10 cellular contexts compared by ENCODE assay signal in genomic region chr2:33457588-33458247, GRCh38. TPM values are rescaled to one million over a fixed set of nuclear protein-coding genes. Genes with fewer than 3 reads are reported as not detected.
DNase-seq lines count a peak whose midpoint lies in the region; ATAC-seq, FAIRE-seq and TF ChIP-seq lines count a peak whose summit lies in the region.
"Had no signal": no experiment of that assay in that cellular context is flagged by ENCODE, and none has a peak within 500 bp of the region (broad histone marks: within the 10 kb centered on the region; RNA-seq: fewer than 3 reads in every experiment).

No MANE protein-coding gene starts in this region.

- ATAC-seq in GM18861 (IDR thresholded peaks at IDR 0.05; ENCODE audit: unreplicated experiment) (peak; percentile 97), HG02840 (IDR thresholded peaks at IDR 0.05; ENCODE audit: low FRiP score, unreplicated experiment) (peak; percentile 77), HepG2 (peak; percentile 53; the same call in 1 of the 3 replicates)
- no peak for ATAC-seq in stimulated activated effector memory CD8-positive, alpha-beta T cell treated with anti-CD3 and anti-CD28 coated beads, Interleukin-12 subunit alpha, Interleukin-12 subunit beta, amount 100 ng/mL, for 72 hours

- no peak for TF ChIP-seq RAD21 in HepG2 (CRISPR knock-in tag; IDR thresholded peaks at IDR 0.05)

- H3K9me3 ChIP-seq in HepG2 (ENCODE audit: low read length) = peaks cover 1% of the 10 kb centered on the region; the same call in 1 of the 2 replicates

- in situ Hi-C loops in HepG2 (cut with HindIII; ENCODE audit: extremely low pct_ligation_motif_present, low pct_unique_long_range_greater_than_20kb) = no loop called here

- no peaks in the 10 kb centered on the region for H3K4me1 ChIP-seq in HepG2 (ENCODE audit: insufficient read depth, low read length)

- BruUV-seq in HepG2 (replicated peaks; lab: Mats Ljungman, UMichigan) = no TSS peak

- H3K27ac Mint-ChIP-seq in stimulated activated effector memory CD8-positive, alpha-beta T cell treated with anti-CD3 and anti-CD28 coated beads, Interleukin-12 subunit alpha, Interleukin-12 subunit beta, amount 100 ng/mL, for 72 hours = no peak overlapping the region
- H3K27ac Mint-ChIP-seq: nephron had no signal

- no peaks in the 10 kb centered on the region for H3K79me2 ChIP-seq in HepG2 (ENCODE audit: insufficient read depth, low read length)

- H3K4me3 Mint-ChIP-seq in stimulated activated effector memory CD8-positive, alpha-beta T cell treated with anti-CD3 and anti-CD28 coated beads, Interleukin-12 subunit alpha, Interleukin-12 subunit beta, amount 100 ng/mL, for 72 hours = no peak overlapping the region
- H3K4me3 Mint-ChIP-seq: nephron had no signal

- H3K9me3 Mint-ChIP-seq in stimulated activated effector memory CD8-positive, alpha-beta T cell treated with anti-CD3 and anti-CD28 coated beads, Interleukin-12 subunit alpha, Interleukin-12 subunit beta, amount 100 ng/mL, for 72 hours = no peaks in the 10 kb centered on the region

- TF ChIP-seq EP300 in HepG2 (IDR thresholded peaks at IDR 0.05; ENCODE audit: low read depth in 2 of 2, low read length in 2 of 2) = no peak
- TF ChIP-seq EP300 in HepG2 (CRISPR knock-in tag; IDR thresholded peaks at IDR 0.05; ENCODE audit: borderline replicate concordance) = no peak

- no peaks in the 10 kb centered on the region for H3K27me3 ChIP-seq in HepG2 (ENCODE audit: control insufficient read depth in 1 of 2, insufficient read depth in 2 of 2, low read length in 2 of 2)

- H3K27ac ChIP-seq in HepG2 (ENCODE audit: extremely low read length, insufficient read depth, low read length) = no peak overlapping the region

- H3K4me1 Mint-ChIP-seq in stimulated activated effector memory CD8-positive, alpha-beta T cell treated with anti-CD3 and anti-CD28 coated beads, Interleukin-12 subunit alpha, Interleukin-12 subunit beta, amount 100 ng/mL, for 72 hours = no peaks in the 10 kb centered on the region
- H3K4me1 Mint-ChIP-seq: nephron had no signal

- H3K36me3 ChIP-seq in HepG2 (replicated peaks in 1 of 2; ENCODE audit: control insufficient read depth in 1 of 2, insufficient read depth in 2 of 2, low read length in 2 of 2) = no peaks in the 10 kb centered on the region

- intact Hi-C loops in HepG2 (cut with micrococcal nuclease; ENCODE audit: unreplicated experiment) = no loop called here

- no peak overlapping the region for H3K4me2 ChIP-seq in HepG2 (ENCODE audit: low read depth, low read length)

- POLR2A ChIA-PET in HepG2 (lab: Yijun Ruan, JAX) = no interaction called here

- DNase-seq in NCI-H2227 (lab: John Stamatoyannopoulos, UW; ENCODE audit: unreplicated experiment) (peak; percentile 14), HepG2 (ENCODE audit: low spot score) (no peak), NCI-H748 treated with DMSO at 0.1 percent for 48 hours (lab: John Stamatoyannopoulos, UW) (no peak), D721Med (ENCODE audit: insufficient read length, low spot score) (no peak), AG08395 (ENCODE audit: low spot score) (no peak)
- DNase-seq in stimulated activated effector memory CD8-positive, alpha-beta T cell treated with anti-CD3 and anti-CD28 coated beads, Interleukin-12 subunit alpha, Interleukin-12 subunit beta, amount 100 ng/mL, for 72 hours (ENCODE audit: low spot score in 2 of 2) = no peak
- DNase-seq: caudate nucleus had no signal

- TF ChIP-seq POLR2A in HepG2 (IDR thresholded peaks at IDR 0.05; ENCODE audit: insufficient read depth in 1 of 2, low read depth in 2 of 2, low read length in 2 of 2) = no peak

- 23% methylated on average over 8 of the region's 8 CpGs for WGBS in HepG2 (ENCODE audit: low lambda C conversion rate)

- no peak overlapping the region for H3K4me3 ChIP-seq in HepG2 (replicated peaks in 1 of 3; ENCODE audit: insufficient read depth in 1 of 3, low read depth in 2 of 3, low read length in 3 of 3)

- TF ChIP-seq CTCF in HepG2 (CRISPR knock-in tag; IDR thresholded peaks at IDR 0.05) (no peak), D721Med (IDR thresholded peaks at IDR 0.05; ENCODE audit: insufficient read depth, missing control alignments) (no peak)

- no peaks in the 10 kb centered on the region for H4K20me1 ChIP-seq in HepG2 (ENCODE audit: insufficient read depth, low read length)

- FAIRE-seq in HepG2 (lab: Jason Lieb, UNC) = no peak
- FAIRE-seq in D721Med (lab: Jason Lieb, UNC) = no peak

- no peak overlapping the region for H3K9ac ChIP-seq in HepG2 (ENCODE audit: insufficient read depth, low read depth, low read length)

- no peaks in the 10 kb centered on the region for H3K36me3 Mint-ChIP-seq in stimulated activated effector memory CD8-positive, alpha-beta T cell treated with anti-CD3 and anti-CD28 coated beads, Interleukin-12 subunit alpha, Interleukin-12 subunit beta, amount 100 ng/mL, for 72 hours

- no peak overlapping the region for H2AFZ ChIP-seq in HepG2 (ENCODE audit: low read length)

- CTCF ChIA-PET in HepG2 (lab: Yijun Ruan, JAX; ENCODE audit: low intra/inter-chr PET ratio, low total read pairs) = no interaction called here

TF ChIP-seq in HepG2, 621 proteins besides CTCF, POLR2A, EP300 and RAD21 (continues in another document):
- no peak for TF ChIP-seq ZNF446 (CRISPR knock-in tag; IDR thresholded peaks at IDR 0.05)
- peak; percentile 86; the same call in 1 of the 2 replicates for TF ChIP-seq MEIS2 (CRISPR knock-in tag; IDR thresholded peaks at IDR 0.05)
- peak; percentile 4; the same call in 1 of the 2 replicates for TF ChIP-seq HNF4A (CRISPR knock-in tag; IDR thresholded peaks at IDR 0.05)
- peak; percentile 97 for TF ChIP-seq MEF2D (CRISPR knock-in tag; IDR thresholded peaks at IDR 0.05)
- TF ChIP-seq PRMT3 (CRISPR knock-in tag; IDR thresholded peaks at IDR 0.05; ENCODE audit: borderline replicate concordance, low read depth) = no peak
- TF ChIP-seq, protein P1, sequence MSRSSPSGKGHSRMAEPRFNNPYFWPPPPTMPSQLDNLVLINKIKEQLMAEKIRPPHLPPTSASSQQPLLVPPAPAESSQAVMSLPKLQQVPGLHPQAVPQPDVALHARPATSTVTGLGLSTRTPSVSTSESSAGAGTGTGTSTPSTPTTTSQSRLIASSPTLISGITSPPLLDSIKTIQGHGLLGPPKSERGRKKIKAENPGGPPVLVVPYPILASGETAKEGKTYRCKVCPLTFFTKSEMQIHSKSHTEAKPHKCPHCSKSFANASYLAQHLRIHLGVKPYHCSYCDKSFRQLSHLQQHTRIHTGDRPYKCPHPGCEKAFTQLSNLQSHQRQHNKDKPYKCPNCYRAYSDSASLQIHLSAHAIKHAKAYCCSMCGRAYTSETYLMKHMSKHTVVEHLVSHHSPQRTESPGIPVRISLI (CRISPR knock-in tag; IDR thresholded peaks at IDR 0.05; ENCODE audit: borderline replicate concordance) = no peak
- TF ChIP-seq, protein P2, sequence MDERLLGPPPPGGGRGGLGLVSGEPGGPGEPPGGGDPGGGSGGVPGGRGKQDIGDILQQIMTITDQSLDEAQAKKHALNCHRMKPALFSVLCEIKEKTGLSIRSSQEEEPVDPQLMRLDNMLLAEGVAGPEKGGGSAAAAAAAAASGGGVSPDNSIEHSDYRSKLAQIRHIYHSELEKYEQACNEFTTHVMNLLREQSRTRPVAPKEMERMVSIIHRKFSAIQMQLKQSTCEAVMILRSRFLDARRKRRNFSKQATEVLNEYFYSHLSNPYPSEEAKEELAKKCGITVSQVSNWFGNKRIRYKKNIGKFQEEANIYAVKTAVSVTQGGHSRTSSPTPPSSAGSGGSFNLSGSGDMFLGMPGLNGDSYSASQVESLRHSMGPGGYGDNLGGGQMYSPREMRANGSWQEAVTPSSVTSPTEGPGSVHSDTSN (CRISPR knock-in tag; IDR thresholded peaks at IDR 0.05) = peak; percentile 62; the same call in 1 of the 2 replicates
- no peak for TF ChIP-seq ZNF567 (CRISPR knock-in tag; IDR thresholded peaks at IDR 0.05; ENCODE audit: borderline replicate concordance)
- no peak for TF ChIP-seq ZBTB43 (CRISPR knock-in tag; conservative IDR thresholded peaks at IDR 0.05)
- peak; percentile 84 for TF ChIP-seq CEBPB (IDR thresholded peaks at IDR 0.05; ENCODE audit: borderline replicate concordance, low read depth, low read length)
- TF ChIP-seq NFIC (IDR thresholded peaks at IDR 0.05; ENCODE audit: low read length) = no peak
- no peak for TF ChIP-seq DPF2 (CRISPR knock-in tag; IDR thresholded peaks at IDR 0.05; ENCODE audit: borderline replicate concordance, low read depth)

RNA-seq across cellular contexts. Expression of gene RASGRP3, which starts 18.7 kb away (rescaled TPM):
- not detected in 2 replicates for total RNA-seq in HepG2 (2016; rRNA removed; fragmentation: Illumina TruSeq; extraction: Trizol)
- total RNA-seq in HepG2 (2016; cell fraction: cytosol; rRNA removed; fragmentation: Illumina TruSeq; extraction: Trizol; ENCODE audit: low read depth) = not detected in 2 replicates
- 0.02 TPM in 1 of 2 replicates, not detected in the other for total RNA-seq in HepG2 (2016; cell fraction: insoluble cytoplasmic fraction; rRNA removed; fragmentation: Illumina TruSeq; extraction: Trizol)
- total RNA-seq in HepG2 (2016; cell fraction: membrane; rRNA removed; fragmentation: Illumina TruSeq; extraction: Trizol) = not detected in 2 replicates
- not detected in 2 replicates for total RNA-seq in HepG2 (2016; cell fraction: nucleus; rRNA removed; fragmentation: Illumina TruSeq; extraction: Trizol)
- 0.01 and 0.27 TPM in 2 replicates for polyA plus RNA-seq in HepG2 (2011; rRNA removed)
- 0.08 TPM in 1 of 2 replicates, not detected in the other for polyA plus RNA-seq in HepG2 (2011; cell fraction: cytosol; rRNA removed)
- not detected in 2 replicates for polyA plus RNA-seq in HepG2 (2011; cell fraction: nucleus; rRNA removed)
- polyA plus RNA-seq in HepG2 (2012) = not detected in 2 replicates
- not detected in 2 replicates for polyA plus RNA-seq in HepG2 (2016; cell fraction: cytosol; fragmentation: Illumina TruSeq; extraction: Trizol; ENCODE audit: low read depth)
- polyA plus RNA-seq in HepG2 (2016; cell fraction: insoluble cytoplasmic fraction; fragmentation: Illumina TruSeq; extraction: Trizol; ENCODE audit: low read depth) = not detected in 2 replicates
- polyA plus RNA-seq in HepG2 (2016; cell fraction: membrane; fragmentation: Illumina TruSeq; extraction: Trizol; ENCODE audit: low read depth) = not detected in 2 replicates
- polyA plus RNA-seq in HepG2 (2016; cell fraction: nucleus; fragmentation: Illumina TruSeq; extraction: Trizol; ENCODE audit: insufficient read depth, low read depth) = not detected in 2 replicates
- polyA minus RNA-seq in HepG2 (2011; rRNA and poly(A)+ RNA removed; ENCODE audit: low replicate concordance) = not detected in 2 replicates
- polyA minus RNA-seq in HepG2 (2011; cell fraction: cytosol; rRNA and poly(A)+ RNA removed) = not detected in 2 replicates
- not detected in 2 replicates for polyA minus RNA-seq in HepG2 (2011; cell fraction: nucleus; rRNA and poly(A)+ RNA removed)
